Comparison of ENCODE assay signal across 1 cellular context in the genomic region with DNA sequence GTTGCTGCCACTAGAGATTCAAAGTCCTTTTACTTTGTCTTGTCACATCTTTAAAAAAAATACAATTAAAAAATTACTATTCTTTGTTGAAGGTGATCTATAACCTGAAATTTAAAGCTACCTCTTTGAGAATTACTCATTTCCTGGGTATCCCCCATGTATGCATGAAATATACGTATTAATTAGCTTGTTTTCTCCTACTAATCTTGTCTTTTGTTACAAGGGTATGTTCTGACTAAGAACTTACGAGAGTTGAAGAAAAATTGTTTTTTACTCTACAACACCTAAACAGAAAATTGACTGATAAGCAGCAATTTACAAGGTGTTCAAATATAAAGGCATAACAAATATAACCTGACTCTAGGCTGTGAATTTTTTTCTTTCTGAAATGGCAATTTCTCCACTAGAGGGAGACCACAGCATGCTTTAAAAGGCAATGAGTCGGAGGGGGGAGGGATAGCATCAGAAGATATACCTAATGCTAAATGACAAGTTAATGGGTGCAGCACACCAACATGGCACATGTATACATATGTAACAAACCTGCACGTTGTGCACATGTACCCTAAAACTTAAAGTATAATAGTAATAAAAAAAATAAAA.
TF ChIP-seq lines count a peak whose summit lies in the region.

No MANE protein-coding gene starts in this region.

TF ChIP-seq in GM12878, 131 proteins besides CTCF, POLR2A, EP300 and RAD21:
- TF ChIP-seq SIN3A (IDR thresholded peaks at IDR 0.05; ENCODE audit: low read depth, low read length): no peak
- no peak for TF ChIP-seq RB1 (IDR thresholded peaks at IDR 0.05; ENCODE audit: borderline replicate concordance)
- TF ChIP-seq, protein P1, sequence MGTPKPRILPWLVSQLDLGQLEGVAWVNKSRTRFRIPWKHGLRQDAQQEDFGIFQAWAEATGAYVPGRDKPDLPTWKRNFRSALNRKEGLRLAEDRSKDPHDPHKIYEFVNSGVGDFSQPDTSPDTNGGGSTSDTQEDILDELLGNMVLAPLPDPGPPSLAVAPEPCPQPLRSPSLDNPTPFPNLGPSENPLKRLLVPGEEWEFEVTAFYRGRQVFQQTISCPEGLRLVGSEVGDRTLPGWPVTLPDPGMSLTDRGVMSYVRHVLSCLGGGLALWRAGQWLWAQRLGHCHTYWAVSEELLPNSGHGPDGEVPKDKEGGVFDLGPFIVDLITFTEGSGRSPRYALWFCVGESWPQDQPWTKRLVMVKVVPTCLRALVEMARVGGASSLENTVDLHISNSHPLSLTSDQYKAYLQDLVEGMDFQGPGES (IDR thresholded peaks at IDR 0.05): no peak
- no peak for TF ChIP-seq SRF (IDR thresholded peaks at IDR 0.05; ENCODE audit: low read depth in 2 of 2, low read length in 2 of 2)
- no peak for TF ChIP-seq POLR2AphosphoS5 (IDR thresholded peaks at IDR 0.05; ENCODE audit: low read length)
- TF ChIP-seq KAT2A (conservative IDR thresholded peaks at IDR 0.05; ENCODE audit: control insufficient read depth, low read depth, low read length): no peak
- TF ChIP-seq, protein P2, sequence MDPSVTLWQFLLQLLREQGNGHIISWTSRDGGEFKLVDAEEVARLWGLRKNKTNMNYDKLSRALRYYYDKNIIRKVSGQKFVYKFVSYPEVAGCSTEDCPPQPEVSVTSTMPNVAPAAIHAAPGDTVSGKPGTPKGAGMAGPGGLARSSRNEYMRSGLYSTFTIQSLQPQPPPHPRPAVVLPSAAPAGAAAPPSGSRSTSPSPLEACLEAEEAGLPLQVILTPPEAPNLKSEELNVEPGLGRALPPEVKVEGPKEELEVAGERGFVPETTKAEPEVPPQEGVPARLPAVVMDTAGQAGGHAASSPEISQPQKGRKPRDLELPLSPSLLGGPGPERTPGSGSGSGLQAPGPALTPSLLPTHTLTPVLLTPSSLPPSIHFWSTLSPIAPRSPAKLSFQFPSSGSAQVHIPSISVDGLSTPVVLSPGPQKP (IDR thresholded peaks at IDR 0.05; ENCODE audit: low read depth, low read length): no peak
- TF ChIP-seq, protein P3, sequence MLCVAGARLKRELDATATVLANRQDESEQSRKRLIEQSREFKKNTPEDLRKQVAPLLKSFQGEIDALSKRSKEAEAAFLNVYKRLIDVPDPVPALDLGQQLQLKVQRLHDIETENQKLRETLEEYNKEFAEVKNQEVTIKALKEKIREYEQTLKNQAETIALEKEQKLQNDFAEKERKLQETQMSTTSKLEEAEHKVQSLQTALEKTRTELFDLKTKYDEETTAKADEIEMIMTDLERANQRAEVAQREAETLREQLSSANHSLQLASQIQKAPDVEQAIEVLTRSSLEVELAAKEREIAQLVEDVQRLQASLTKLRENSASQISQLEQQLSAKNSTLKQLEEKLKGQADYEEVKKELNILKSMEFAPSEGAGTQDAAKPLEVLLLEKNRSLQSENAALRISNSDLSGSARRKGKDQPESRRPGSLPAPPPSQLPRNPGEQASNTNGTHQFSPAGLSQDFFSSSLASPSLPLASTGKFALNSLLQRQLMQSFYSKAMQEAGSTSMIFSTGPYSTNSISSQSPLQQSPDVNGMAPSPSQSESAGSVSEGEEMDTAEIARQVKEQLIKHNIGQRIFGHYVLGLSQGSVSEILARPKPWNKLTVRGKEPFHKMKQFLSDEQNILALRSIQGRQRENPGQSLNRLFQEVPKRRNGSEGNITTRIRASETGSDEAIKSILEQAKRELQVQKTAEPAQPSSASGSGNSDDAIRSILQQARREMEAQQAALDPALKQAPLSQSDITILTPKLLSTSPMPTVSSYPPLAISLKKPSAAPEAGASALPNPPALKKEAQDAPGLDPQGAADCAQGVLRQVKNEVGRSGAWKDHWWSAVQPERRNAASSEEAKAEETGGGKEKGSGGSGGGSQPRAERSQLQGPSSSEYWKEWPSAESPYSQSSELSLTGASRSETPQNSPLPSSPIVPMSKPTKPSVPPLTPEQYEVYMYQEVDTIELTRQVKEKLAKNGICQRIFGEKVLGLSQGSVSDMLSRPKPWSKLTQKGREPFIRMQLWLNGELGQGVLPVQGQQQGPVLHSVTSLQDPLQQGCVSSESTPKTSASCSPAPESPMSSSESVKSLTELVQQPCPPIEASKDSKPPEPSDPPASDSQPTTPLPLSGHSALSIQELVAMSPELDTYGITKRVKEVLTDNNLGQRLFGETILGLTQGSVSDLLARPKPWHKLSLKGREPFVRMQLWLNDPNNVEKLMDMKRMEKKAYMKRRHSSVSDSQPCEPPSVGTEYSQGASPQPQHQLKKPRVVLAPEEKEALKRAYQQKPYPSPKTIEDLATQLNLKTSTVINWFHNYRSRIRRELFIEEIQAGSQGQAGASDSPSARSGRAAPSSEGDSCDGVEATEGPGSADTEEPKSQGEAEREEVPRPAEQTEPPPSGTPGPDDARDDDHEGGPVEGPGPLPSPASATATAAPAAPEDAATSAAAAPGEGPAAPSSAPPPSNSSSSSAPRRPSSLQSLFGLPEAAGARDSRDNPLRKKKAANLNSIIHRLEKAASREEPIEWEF (IDR thresholded peaks at IDR 0.05; ENCODE audit: insufficient replicate concordance, low read depth, low read length): no peak
- TF ChIP-seq, protein P4, sequence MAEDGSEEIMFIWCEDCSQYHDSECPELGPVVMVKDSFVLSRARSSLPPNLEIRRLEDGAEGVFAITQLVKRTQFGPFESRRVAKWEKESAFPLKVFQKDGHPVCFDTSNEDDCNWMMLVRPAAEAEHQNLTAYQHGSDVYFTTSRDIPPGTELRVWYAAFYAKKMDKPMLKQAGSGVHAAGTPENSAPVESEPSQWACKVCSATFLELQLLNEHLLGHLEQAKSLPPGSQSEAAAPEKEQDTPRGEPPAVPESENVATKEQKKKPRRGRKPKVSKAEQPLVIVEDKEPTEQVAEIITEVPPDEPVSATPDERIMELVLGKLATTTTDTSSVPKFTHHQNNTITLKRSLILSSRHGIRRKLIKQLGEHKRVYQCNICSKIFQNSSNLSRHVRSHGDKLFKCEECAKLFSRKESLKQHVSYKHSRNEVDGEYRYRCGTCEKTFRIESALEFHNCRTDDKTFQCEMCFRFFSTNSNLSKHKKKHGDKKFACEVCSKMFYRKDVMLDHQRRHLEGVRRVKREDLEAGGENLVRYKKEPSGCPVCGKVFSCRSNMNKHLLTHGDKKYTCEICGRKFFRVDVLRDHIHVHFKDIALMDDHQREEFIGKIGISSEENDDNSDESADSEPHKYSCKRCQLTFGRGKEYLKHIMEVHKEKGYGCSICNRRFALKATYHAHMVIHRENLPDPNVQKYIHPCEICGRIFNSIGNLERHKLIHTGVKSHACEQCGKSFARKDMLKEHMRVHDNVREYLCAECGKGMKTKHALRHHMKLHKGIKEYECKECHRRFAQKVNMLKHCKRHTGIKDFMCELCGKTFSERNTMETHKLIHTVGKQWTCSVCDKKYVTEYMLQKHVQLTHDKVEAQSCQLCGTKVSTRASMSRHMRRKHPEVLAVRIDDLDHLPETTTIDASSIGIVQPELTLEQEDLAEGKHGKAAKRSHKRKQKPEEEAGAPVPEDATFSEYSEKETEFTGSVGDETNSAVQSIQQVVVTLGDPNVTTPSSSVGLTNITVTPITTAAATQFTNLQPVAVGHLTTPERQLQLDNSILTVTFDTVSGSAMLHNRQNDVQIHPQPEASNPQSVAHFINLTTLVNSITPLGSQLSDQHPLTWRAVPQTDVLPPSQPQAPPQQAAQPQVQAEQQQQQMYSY (CRISPR knock-in tag; IDR thresholded peaks at IDR 0.05): no peak
- TF ChIP-seq CEBPB (IDR thresholded peaks at IDR 0.05; ENCODE audit: borderline replicate concordance in 1 of 2, low read depth in 2 of 2, low read length in 2 of 2): no peak
- TF ChIP-seq NFYA (IDR thresholded peaks at IDR 0.05; ENCODE audit: borderline replicate concordance, low read depth, low read length): no peak
- no peak for TF ChIP-seq POU2F2 (IDR thresholded peaks at IDR 0.05; ENCODE audit: borderline replicate concordance, low read depth, low read length)
- TF ChIP-seq SREBF2 (IDR thresholded peaks at IDR 0.05; ENCODE audit: low read length): no peak
- TF ChIP-seq SMC3 (IDR thresholded peaks at IDR 0.05; ENCODE audit: borderline replicate concordance, low read length): no peak
- no peak for TF ChIP-seq NFIC (IDR thresholded peaks at IDR 0.05; ENCODE audit: low read depth, low read length)
- TF ChIP-seq RAD51 (IDR thresholded peaks at IDR 0.05): no peak
- TF ChIP-seq DPF2 (IDR thresholded peaks at IDR 0.05): no peak
- TF ChIP-seq PAX5 (IDR thresholded peaks at IDR 0.05; ENCODE audit: borderline replicate concordance, low read depth, low read length): no peak
- no peak for TF ChIP-seq CBX5 (IDR thresholded peaks at IDR 0.05; ENCODE audit: low read depth)
TF ChIP-seq in GM12878: peak in this region for 0.
